Comparison of ENCODE assay signal across 9 cellular contexts in genomic region chr17:50423553-50424159, GRCh38.
DNase-seq lines count a peak whose midpoint lies in the region; ATAC-seq lines count a peak whose summit lies in the region.
"Had no signal": no experiment of that assay in that cellular context is flagged by ENCODE, and none has a peak within 500 bp of the region (broad histone marks: within the 10 kb centered on the region; RNA-seq: fewer than 3 reads in every experiment).

No MANE protein-coding gene starts in this region.

- no peak overlapping the region for H3K27ac ChIP-seq in caudate nucleus (ENCODE audit: low read depth, low read length)

- DNase-seq in NCI-H748 (lab: John Stamatoyannopoulos, UW; ENCODE audit: unreplicated experiment): peak; percentile 51
- no peak for DNase-seq in NCI-H748 treated with DMSO at 0.1 percent for 48 hours (lab: John Stamatoyannopoulos, UW)
- DNase-seq in NCI-H226: peak; percentile 94
- peak; percentile 96 for DNase-seq in fibroblast of peridontal ligament (ENCODE audit: extremely low read depth)
- peak; percentile 97 for DNase-seq in stromal cell of bone marrow (ENCODE audit: low read depth)
- DNase-seq in caudate nucleus (lab: John Stamatoyannopoulos, UW): no peak
- DNase-seq: CD8-positive, alpha-beta T cell had no signal

- ATAC-seq in HG03442 (IDR thresholded peaks at IDR 0.05; ENCODE audit: unreplicated experiment) (no peak), GM21423 (IDR thresholded peaks at IDR 0.05; ENCODE audit: unreplicated experiment) (no peak)
- ATAC-seq: CD8-positive, alpha-beta T cell had no signal

Comparison
In these comparisons a context has a peak if more than half of its experiments do, and no peak if none do; other contexts are left out.
1. DNase-seq: peak in NCI-H748 (single experiment), NCI-H226 (single experiment), fibroblast of peridontal ligament (single experiment) and stromal cell of bone marrow (single experiment); none in NCI-H748 treated with DMSO at 0.1 percent for 48 hours (single experiment) and caudate nucleus (0 of 61).